ENCODE assay signal across 12 cellular contexts in the genomic region with DNA sequence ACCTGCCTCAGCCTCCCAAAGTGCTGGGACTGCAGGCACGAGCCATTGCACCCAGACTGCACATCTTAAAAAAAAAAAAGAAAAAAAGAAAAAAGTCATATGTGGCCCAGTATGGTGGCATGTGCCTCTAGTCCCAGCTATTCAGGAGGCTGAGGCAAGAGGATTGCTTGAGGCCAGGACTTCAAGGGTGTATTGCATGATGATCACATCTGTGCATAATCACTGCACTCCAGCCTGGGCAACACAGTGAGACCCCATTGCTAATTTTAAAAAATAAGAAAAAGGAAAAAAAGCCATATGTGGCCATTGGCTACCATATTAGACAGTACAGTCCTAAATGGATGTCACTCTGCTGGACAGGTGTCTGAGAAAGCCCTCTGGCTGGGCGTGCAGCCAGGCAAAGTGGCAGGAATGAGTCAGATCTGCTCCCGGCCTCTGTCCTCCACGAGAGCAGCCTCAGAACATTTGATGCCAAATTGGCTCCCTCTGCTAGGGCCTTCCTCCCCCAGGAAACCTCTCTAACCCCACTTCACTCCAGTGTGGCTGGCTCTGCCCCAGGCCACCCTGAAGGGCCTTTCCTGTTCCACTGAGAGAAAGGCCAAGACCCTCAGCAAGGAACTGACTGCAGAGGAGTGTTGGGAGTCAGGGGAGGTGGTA. TPM values are rescaled to one million over a fixed set of nuclear protein-coding genes. Genes with fewer than 3 reads are reported as not detected.
DNase-seq lines count a peak whose midpoint lies in the region; ATAC-seq and TF ChIP-seq lines count a peak whose summit lies in the region.
"Had no signal": no experiment of that assay in that cellular context is flagged by ENCODE, and none has a peak within 500 bp of the region (broad histone marks: within the 10 kb centered on the region; RNA-seq: fewer than 3 reads in every experiment).

No MANE protein-coding gene starts in this region.

- H3K4ac ChIP-seq in mesenchymal stem cell (ENCODE audit: low read depth in 1 of 2, low read length in 2 of 2) = no peak overlapping the region

- BruUV-seq in MCF 10A (replicated peaks; lab: Mats Ljungman, UMichigan) = no TSS peak

- H4K91ac ChIP-seq in mesenchymal stem cell (ENCODE audit: low read length) = no peak overlapping the region

- peak; percentile 40 for DNase-seq in DMS79 treated with DMSO at 0.1 percent for 48 hours (lab: John Stamatoyannopoulos, UW)
- DNase-seq in HT1080 (ENCODE audit: low read depth) = peak; percentile 75
- DNase-seq in MCF 10A (ENCODE audit: unreplicated experiment) = peak; percentile 87
- DNase-seq in mesenchymal stem cell = peak; percentile 50
- no peak for DNase-seq in activated T-cell treated with anti-CD3 and anti-CD28 coated beads, Interleukin-2, amount 50 U/mL, for 1 hour
- DNase-seq in activated naive CD4-positive, alpha-beta T cell treated with anti-CD3 and anti-CD28 coated beads, Interleukin-2, amount 50 U/mL, for 16 hours = no peak
- DNase-seq: DMS153, islet precursor cell, NCI-H1694 treated with DMSO at 0.1 percent for 48 hours had no signal

- no peaks in the 10 kb centered on the region for H3K79me1 ChIP-seq in mesenchymal stem cell (replicated peaks; ENCODE audit: low read length, poor library complexity, severe bottlenecking)

- no peaks in the 10 kb centered on the region for H3K9me3 Mint-ChIP-seq in MCF 10A (ENCODE audit: unreplicated experiment)
- H3K9me3 Mint-ChIP-seq: central memory CD8-positive, alpha-beta T cell had no signal

- no peak overlapping the region for H3K4me3 ChIP-seq in mesenchymal stem cell (ENCODE audit: insufficient read depth in 1 of 2, low read depth in 1 of 2, low read length in 2 of 2)

- peaks cover 4% of the 10 kb centered on the region for H3K4me1 ChIP-seq in mesenchymal stem cell (ENCODE audit: control insufficient read depth, insufficient read depth, low read depth, low read length)

- H3K9me3 ChIP-seq in mesenchymal stem cell (ENCODE audit: control insufficient read depth, low read length) = no peaks in the 10 kb centered on the region

- peaks cover 5% of the 10 kb centered on the region for H3K4me1 Mint-ChIP-seq in MCF 10A (ENCODE audit: insufficient read depth, unreplicated experiment)
- H3K4me1 Mint-ChIP-seq: central memory CD8-positive, alpha-beta T cell had no signal

- H3K36me3 Mint-ChIP-seq in MCF 10A (ENCODE audit: insufficient read depth, unreplicated experiment) = no peaks in the 10 kb centered on the region

- CTCF ChIA-PET in MCF 10A (lab: Yijun Ruan, JAX) = interaction anchor here (0.7 to 5.4 kb wide), 6 partner anchors 9 to 49 kb away, joined by 3 to 43 read pairs (median 6); a partner anchor contains a TSS

- no peak overlapping the region for H3K27ac ChIP-seq in mesenchymal stem cell (ENCODE audit: low read length, poor library complexity, severe bottlenecking)

- H3K14ac ChIP-seq in mesenchymal stem cell (ENCODE audit: low read length in 2 of 2) = no peak overlapping the region

- H4K8ac ChIP-seq in mesenchymal stem cell (ENCODE audit: low read length) = no peak overlapping the region

- H3K18ac ChIP-seq in mesenchymal stem cell (ENCODE audit: low read depth in 1 of 2, low read length in 2 of 2) = no peak overlapping the region

- H3K36me3 ChIP-seq in mesenchymal stem cell (ENCODE audit: control insufficient read depth in 1 of 2, insufficient read depth in 2 of 2, low read depth in 1 of 2, low read length in 2 of 2) = no peaks in the 10 kb centered on the region

- H3K4me3 Mint-ChIP-seq in MCF 10A (ENCODE audit: unreplicated experiment) = no peak overlapping the region
- H3K4me3 Mint-ChIP-seq: central memory CD8-positive, alpha-beta T cell had no signal

- no peak overlapping the region for H2BK5ac ChIP-seq in mesenchymal stem cell (ENCODE audit: low read depth, low read length, poor library complexity, severe bottlenecking)

- H3K27me3 Mint-ChIP-seq in MCF 10A (ENCODE audit: insufficient read depth, unreplicated experiment) = no peaks in the 10 kb centered on the region
- H3K27me3 Mint-ChIP-seq: central memory CD8-positive, alpha-beta T cell had no signal

- H3K4me2 ChIP-seq in mesenchymal stem cell (ENCODE audit: low read length, poor library complexity, severe bottlenecking) = no peak overlapping the region

- H3K9ac ChIP-seq in mesenchymal stem cell (ENCODE audit: low read length) = no peak overlapping the region

- no peak for TF ChIP-seq CTCF in MCF 10A (IDR thresholded peaks at IDR 0.05; ENCODE audit: unreplicated experiment)

- H2AK5ac ChIP-seq in mesenchymal stem cell (ENCODE audit: low read length, severe bottlenecking) = no peak overlapping the region

- H2AFZ ChIP-seq in mesenchymal stem cell (ENCODE audit: low read depth, low read length) = no peak overlapping the region

- no peak for ATAC-seq in GM21367 (IDR thresholded peaks at IDR 0.05; ENCODE audit: unreplicated experiment)
- ATAC-seq in HG03457 (IDR thresholded peaks at IDR 0.05; ENCODE audit: unreplicated experiment) = no peak

- no peak overlapping the region for H3K27ac Mint-ChIP-seq in MCF 10A (ENCODE audit: low read depth, unreplicated experiment)

- H2BK15ac ChIP-seq in mesenchymal stem cell (ENCODE audit: low read depth, poor library complexity, severe bottlenecking) = no peak overlapping the region

- POLR2A ChIA-PET in MCF 10A (lab: Yijun Ruan, JAX) = no interaction called here

- WGBS in mesenchymal stem cell = 29% methylated on average over 3 of the region's 4 CpGs

- no peak overlapping the region for H2BK120ac ChIP-seq in mesenchymal stem cell (ENCODE audit: low read depth, low read length)

- H2BK12ac ChIP-seq in mesenchymal stem cell (ENCODE audit: low read length in 2 of 2) = no peak overlapping the region

- no peak overlapping the region for H3K23ac ChIP-seq in mesenchymal stem cell (ENCODE audit: low read length in 2 of 2)

- intact Hi-C loops in MCF 10A (cut with micrococcal nuclease) = no loop called here

- H3K27me3 ChIP-seq in mesenchymal stem cell (ENCODE audit: control insufficient read depth in 1 of 2, insufficient read depth in 1 of 2, low read length in 2 of 2) = peaks cover 3% of the 10 kb centered on the region in 2 experiments

RNA-seq across cellular contexts. Expression of a gene that starts 14.7 kb away (rescaled TPM):
- not detected in 2 replicates for total RNA-seq in HT1080 (2014; rRNA removed; shearing (Covaris generic))
- polyA plus RNA-seq in HT1080 (2015; cell fraction: cytosol; rRNA removed) = not detected in 2 replicates
- polyA plus RNA-seq in HT1080 (2015; cell fraction: nucleus; rRNA removed) = not detected in 2 replicates
- total RNA-seq in MCF 10A (2022) = not detected in 2 replicates
- polyA plus RNA-seq in mesenchymal stem cell (2013, experiment 1 of 2) = not detected
- polyA plus RNA-seq in mesenchymal stem cell (2013, experiment 2 of 2) = not detected

RNA-seq across cellular contexts. Expression of a gene that starts 21.4 kb away (rescaled TPM):
- 10.6 and 12.1 TPM in 2 replicates for total RNA-seq in HT1080 (2014; rRNA removed; shearing (Covaris generic))
- polyA plus RNA-seq in HT1080 (2015; cell fraction: cytosol; rRNA removed) = 7.7 and 8.7 TPM in 2 replicates
- 15.0 and 18.2 TPM in 2 replicates for polyA plus RNA-seq in HT1080 (2015; cell fraction: nucleus; rRNA removed)
- 21.5 and 22.8 TPM in 2 replicates for total RNA-seq in MCF 10A (2022)
- polyA plus RNA-seq in mesenchymal stem cell (2013, experiment 1 of 2) = 7.9 TPM
- polyA plus RNA-seq in mesenchymal stem cell (2013, experiment 2 of 2) = 7.3 TPM

RNA-seq across cellular contexts. Expression of a gene that starts 28.1 kb away (rescaled TPM):
- 86.8 and 93.6 TPM in 2 replicates for total RNA-seq in HT1080 (2014; rRNA removed; shearing (Covaris generic))
- 68.4 and 77.1 TPM in 2 replicates for polyA plus RNA-seq in HT1080 (2015; cell fraction: cytosol; rRNA removed)
- 99.6 and 102 TPM in 2 replicates for polyA plus RNA-seq in HT1080 (2015; cell fraction: nucleus; rRNA removed)
- total RNA-seq in MCF 10A (2022) = 65.5 and 65.7 TPM in 2 replicates
- polyA plus RNA-seq in mesenchymal stem cell (2013, experiment 1 of 2) = 64.1 TPM
- polyA plus RNA-seq in mesenchymal stem cell (2013, experiment 2 of 2) = 71.4 TPM

RNA-seq across cellular contexts. Expression of a gene that starts 57.5 kb away (rescaled TPM):
- not detected in 2 replicates for total RNA-seq in HT1080 (2014; rRNA removed; shearing (Covaris generic))
- polyA plus RNA-seq in HT1080 (2015; cell fraction: cytosol; rRNA removed) = not detected in 2 replicates
- polyA plus RNA-seq in HT1080 (2015; cell fraction: nucleus; rRNA removed) = not detected in 2 replicates
- 0.26 and 0.69 TPM in 2 replicates for total RNA-seq in MCF 10A (2022)
- polyA plus RNA-seq in mesenchymal stem cell (2013, experiment 1 of 2) = not detected
- polyA plus RNA-seq in mesenchymal stem cell (2013, experiment 2 of 2) = not detected

RNA-seq across cellular contexts. Expression of a gene that starts 59.8 kb away (rescaled TPM):
- total RNA-seq in HT1080 (2014; rRNA removed; shearing (Covaris generic)) = not detected in 2 replicates
- not detected in 2 replicates for polyA plus RNA-seq in HT1080 (2015; cell fraction: cytosol; rRNA removed)
- polyA plus RNA-seq in HT1080 (2015; cell fraction: nucleus; rRNA removed) = not detected in 2 replicates
- 0.25 TPM in 1 of 2 replicates, not detected in the other for total RNA-seq in MCF 10A (2022)
- polyA plus RNA-seq in mesenchymal stem cell (2013, experiment 1 of 2) = not detected
- not detected for polyA plus RNA-seq in mesenchymal stem cell (2013, experiment 2 of 2)

Comparison
In these comparisons a context has a peak if more than half of its experiments do, and no peak if none do; other contexts are left out.
1. DNase-seq: peak in DMS79 treated with DMSO at 0.1 percent for 48 hours (single experiment), HT1080 (single experiment), MCF 10A (single experiment) and mesenchymal stem cell (single experiment); none in activated T-cell treated with anti-CD3 and anti-CD28 coated beads, Interleukin-2, amount 50 U/mL, for 1 hour (single experiment) and activated naive CD4-positive, alpha-beta T cell treated with anti-CD3 and anti-CD28 coated beads, Interleukin-2, amount 50 U/mL, for 16 hours (single experiment).